Comparison of ENCODE assay signal across 26 cellular contexts in genomic region chr16:80791411-80791810, GRCh38.
"Had no signal": no experiment of that assay in that cellular context is flagged by ENCODE, and none has a peak within 500 bp of the region (broad histone marks: within the 10 kb centered on the region; RNA-seq: fewer than 3 reads in every experiment).

No MANE protein-coding gene starts in this region.

- ATAC-seq: activated CD4-positive, alpha-beta T cell treated with anti-CD3 and anti-CD28 coated beads for 36 hours; activated naive CD4-positive, alpha-beta T cell treated with anti-CD3 and anti-CD28 coated beads, Interleukin-2, amount 50 U/mL, for 72 hours; activated T-cell treated with anti-CD3 and anti-CD28 coated beads, Interleukin-2, amount 50 U/mL, for 72 hours; esophagus mucosa; foreskin keratinocyte; gastrocnemius medialis; heart left ventricle had no signal

- H3K4me1 Mint-ChIP-seq: activated CD4-positive, alpha-beta memory T cell treated with anti-CD3 and anti-CD28 coated beads, Interleukin-2, amount 10 ng/mL, durations not matched to agents 7 days and 5 days; activated naive CD4-positive, alpha-beta T cell treated with anti-CD3 and anti-CD28 coated beads, Interleukin-2, amount 10 ng/mL, durations not matched to agents 7 days and 5 days; activated naive CD8-positive, alpha-beta T cell treated with anti-CD3 and anti-CD28 coated beads, Interleukin-2, amount 10 ng/mL, durations not matched to agents 7 days and 5 days; brain had no signal

- H3K27ac ChIP-seq: ascending aorta, foreskin keratinocyte, gastrocnemius medialis, heart left ventricle had no signal

- H3K4me3 Mint-ChIP-seq: activated CD4-positive, alpha-beta memory T cell treated with anti-CD3 and anti-CD28 coated beads, Interleukin-2, amount 10 ng/mL, durations not matched to agents 7 days and 5 days; activated CD4-positive, alpha-beta T cell treated with anti-CD3 and anti-CD28 coated beads for 36 hours; activated CD4-positive, alpha-beta T cell treated with anti-CD3 and anti-CD28 coated beads, Interleukin-2, amount 10 ng/mL, durations not matched to agents 24 days and 14 days; activated naive CD4-positive, alpha-beta T cell treated with anti-CD3 and anti-CD28 coated beads, Interleukin-2, amount 10 ng/mL, durations not matched to agents 7 days and 5 days; activated naive CD8-positive, alpha-beta T cell treated with anti-CD3 and anti-CD28 coated beads, Interleukin-2, amount 10 ng/mL, durations not matched to agents 7 days and 5 days; activated T-cell treated with anti-CD3 and anti-CD28 coated beads, Interleukin-2, amount 50 U/mL, for 24 hours; activated T-cell treated with anti-CD3 and anti-CD28 coated beads, Interleukin-2, amount 50 U/mL, for 72 hours; brain; central memory CD8-positive, alpha-beta T cell had no signal

- H3K27me3 Mint-ChIP-seq: activated CD4-positive, alpha-beta memory T cell treated with anti-CD3 and anti-CD28 coated beads, Interleukin-2, amount 10 ng/mL, durations not matched to agents 7 days and 5 days; activated CD4-positive, alpha-beta T cell treated with anti-CD3 and anti-CD28 coated beads for 36 hours; activated CD4-positive, alpha-beta T cell treated with anti-CD3 and anti-CD28 coated beads, Interleukin-2, amount 10 ng/mL, durations not matched to agents 24 days and 14 days; activated naive CD4-positive, alpha-beta T cell treated with anti-CD3 and anti-CD28 coated beads, Interleukin-2, amount 10 ng/mL, durations not matched to agents 7 days and 5 days; activated naive CD8-positive, alpha-beta T cell treated with anti-CD3 and anti-CD28 coated beads, Interleukin-2, amount 10 ng/mL, durations not matched to agents 7 days and 5 days; activated T-cell treated with anti-CD3 and anti-CD28 coated beads, Interleukin-2, amount 50 U/mL, for 24 hours; brain; central memory CD8-positive, alpha-beta T cell had no signal

- DNase-seq: activated CD4-positive, alpha-beta memory T cell treated with anti-CD3 and anti-CD28 coated beads, Interleukin-2, amount 10 ng/mL, durations not matched to agents 7 days and 5 days; activated CD4-positive, alpha-beta T cell treated with anti-CD3 and anti-CD28 coated beads for 36 hours; activated CD4-positive, alpha-beta T cell treated with anti-CD3 and anti-CD28 coated beads, Interleukin-2, amount 10 ng/mL, durations not matched to agents 24 days and 14 days; activated CD4-positive, alpha-beta T cell treated with anti-CD3 and anti-CD28 coated beads, Interleukin-2, amount 50 U/mL, for 4 hours; activated CD4-positive, CD25-positive, alpha-beta regulatory T cell; activated CD4-positive, CD25-positive, alpha-beta regulatory T cell treated with anti-CD3 and anti-CD28 coated beads, Interleukin-2, amount 50 U/mL, for 72 hours; activated CD8-positive, alpha-beta memory T cell treated with anti-CD3 and anti-CD28 coated beads, Interleukin-2, amount 50 U/mL, for 48 hours; activated gamma-delta T cell; activated naive CD4-positive, alpha-beta T cell; activated naive CD4-positive, alpha-beta T cell treated with anti-CD3 and anti-CD28 coated beads, Interleukin-2, amount 10 ng/mL, durations not matched to agents 7 days and 5 days; activated naive CD8-positive, alpha-beta T cell treated with anti-CD3 and anti-CD28 coated beads, Interleukin-2, amount 10 ng/mL, durations not matched to agents 7 days and 5 days; activated T-cell treated with anti-CD3 and anti-CD28 coated beads for 4 hours; activated T-cell treated with anti-CD3 and anti-CD28 coated beads, Interleukin-2, amount 50 U/mL, for 24 hours; activated T-cell treated with anti-CD3 and anti-CD28 coated beads, Interleukin-2, amount 50 U/mL, for 72 hours; cortex of kidney; effector CD8-positive, alpha-beta T cell; foreskin keratinocyte; gastrocnemius medialis; glutamatergic neuron; heart left ventricle; T-helper 2 cell had no signal

- H3K36me3 Mint-ChIP-seq: brain had no signal

- H3K9me3 Mint-ChIP-seq: activated naive CD8-positive, alpha-beta T cell treated with anti-CD3 and anti-CD28 coated beads, Interleukin-2, amount 10 ng/mL, durations not matched to agents 7 days and 5 days; central memory CD8-positive, alpha-beta T cell had no signal

- H3K27ac Mint-ChIP-seq: activated CD4-positive, alpha-beta memory T cell treated with anti-CD3 and anti-CD28 coated beads, Interleukin-2, amount 10 ng/mL, durations not matched to agents 7 days and 5 days; activated CD4-positive, alpha-beta T cell treated with anti-CD3 and anti-CD28 coated beads for 36 hours; activated CD4-positive, alpha-beta T cell treated with anti-CD3 and anti-CD28 coated beads, Interleukin-2, amount 10 ng/mL, durations not matched to agents 24 days and 14 days; activated naive CD4-positive, alpha-beta T cell treated with anti-CD3 and anti-CD28 coated beads, Interleukin-2, amount 10 ng/mL, durations not matched to agents 7 days and 5 days; activated naive CD4-positive, alpha-beta T cell treated with anti-CD3 and anti-CD28 coated beads, Interleukin-2, amount 50 U/mL, for 72 hours; activated naive CD8-positive, alpha-beta T cell treated with anti-CD3 and anti-CD28 coated beads, Interleukin-2, amount 10 ng/mL, durations not matched to agents 7 days and 5 days; activated T-cell treated with anti-CD3 and anti-CD28 coated beads, Interleukin-2, amount 50 U/mL, for 24 hours; activated T-cell treated with anti-CD3 and anti-CD28 coated beads, Interleukin-2, amount 50 U/mL, for 72 hours; brain had no signal
